22 cellular contexts compared by ENCODE assay signal in the genomic region with DNA sequence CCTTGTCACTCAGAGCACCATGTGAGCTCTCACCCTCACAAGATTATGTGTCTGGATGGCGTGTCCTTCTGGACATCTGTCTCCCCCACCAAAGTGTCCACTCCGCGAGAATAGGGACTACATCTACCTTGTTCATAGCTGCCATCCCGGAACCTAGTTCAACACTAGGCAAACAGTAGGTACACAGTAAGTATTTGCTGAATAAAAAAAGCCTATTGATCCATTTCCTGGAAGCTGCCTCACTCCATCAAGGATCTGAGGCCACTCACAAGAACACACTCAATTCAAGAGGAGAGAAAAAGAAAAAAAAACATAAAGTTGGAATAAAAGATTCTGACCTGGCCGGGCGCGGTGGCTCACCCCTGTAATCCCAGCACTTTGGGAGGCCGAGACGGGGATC. TPM values are rescaled to one million over a fixed set of nuclear protein-coding genes. Genes with fewer than 3 reads are reported as not detected.
DNase-seq lines count a peak whose midpoint lies in the region; ATAC-seq, FAIRE-seq and TF ChIP-seq lines count a peak whose summit lies in the region.
"Had no signal": no experiment of that assay in that cellular context is flagged by ENCODE, and none has a peak within 500 bp of the region (broad histone marks: within the 10 kb centered on the region; RNA-seq: fewer than 3 reads in every experiment).

No MANE protein-coding gene starts in this region.

- TF ChIP-seq RAD21 in liver (IDR thresholded peaks at IDR 0.05), result no peak

- no peak overlapping the region for H3K4me3 Mint-ChIP-seq in T-helper 17 cell
- H3K4me3 Mint-ChIP-seq: B cell; CD4-positive, alpha-beta T cell had no signal

- no peaks in the 10 kb centered on the region for H3K36me3 ChIP-seq in BLaER1 treated with 17β-estradiol and CSF1 and Interleukin-3, amounts not matched to agents 10 nM and 100 nM
- H3K36me3 ChIP-seq in liver (ENCODE audit: control insufficient read depth in 4 of 4, insufficient read depth in 3 of 4, low read depth in 1 of 4, low read length in 3 of 4), result no peaks in the 10 kb centered on the region
- no peaks in the 10 kb centered on the region for H3K36me3 ChIP-seq in neutrophil
- no peaks in the 10 kb centered on the region for H3K36me3 ChIP-seq in kidney (ENCODE audit: control insufficient read depth in 1 of 2, insufficient read depth in 2 of 2, low read length in 2 of 2)
- H3K36me3 ChIP-seq: HAP-1 had no signal

- H3K36me3 Mint-ChIP-seq in T-helper 17 cell (ENCODE audit: low read depth), result no peaks in the 10 kb centered on the region

- no peak for TF ChIP-seq CTCF in liver (IDR thresholded peaks at IDR 0.05; ENCODE audit: low read depth, low read length, missing input control)
- TF ChIP-seq CTCF in neutrophil (IDR thresholded peaks at IDR 0.05), result no peak
- TF ChIP-seq CTCF in kidney (IDR thresholded peaks at IDR 0.05; ENCODE audit: borderline replicate concordance, extremely low read depth, insufficient read depth), result no peak

- no peaks in the 10 kb centered on the region for H3K9me3 ChIP-seq in BLaER1 treated with 17β-estradiol and CSF1 and Interleukin-3, amounts not matched to agents 10 nM and 100 nM (replicated peaks in 1 of 11)
- no peaks in the 10 kb centered on the region for H3K9me3 ChIP-seq in T-helper 17 cell (ENCODE audit: control insufficient read depth, low read length, poor library complexity, severe bottlenecking)
- no peaks in the 10 kb centered on the region for H3K9me3 ChIP-seq in liver (ENCODE audit: control insufficient read depth in 4 of 4, low read length in 3 of 4)
- no peaks in the 10 kb centered on the region for H3K9me3 ChIP-seq in neutrophil
- H3K9me3 ChIP-seq in kidney (ENCODE audit: control insufficient read depth in 1 of 2, low read length in 2 of 2), result no peaks in the 10 kb centered on the region
- H3K9me3 ChIP-seq: Caco-2, HAP-1 had no signal

- peak overlapping the region in 8 of 11 experiments; percentile 13 to 73 (median 64); a peak in 12 of 22 replicates for H3K27ac ChIP-seq in BLaER1 treated with 17β-estradiol and CSF1 and Interleukin-3, amounts not matched to agents 10 nM and 100 nM
- H3K27ac ChIP-seq in liver (ENCODE audit: low read depth in 1 of 2, low read length in 2 of 2), result no peak overlapping the region
- H3K27ac ChIP-seq in neutrophil, result peak overlapping the region; percentile 66
- H3K27ac ChIP-seq in kidney (ENCODE audit: low read depth in 2 of 2, low read length in 2 of 2), result no peak overlapping the region
- H3K27ac ChIP-seq: GM23248 had no signal

- DNase-seq in T-helper 17 cell, result no peak
- DNase-seq in Ammon's horn (ENCODE audit: low spot score), result no peak
- no peak for DNase-seq in kidney
- DNase-seq: 8988T; C1 segment of cervical spinal cord; Caco-2; CD4-positive, alpha-beta T cell; GM23248 had no signal

- no peaks in the 10 kb centered on the region for H3K27me3 ChIP-seq in BLaER1 treated with 17β-estradiol and CSF1 and Interleukin-3, amounts not matched to agents 10 nM and 100 nM
- H3K27me3 ChIP-seq in liver (ENCODE audit: control insufficient read depth in 4 of 4, insufficient read depth in 4 of 4, low read length in 3 of 4) (no peaks in the 10 kb centered on the region), neutrophil (no peaks in the 10 kb centered on the region)

- intact Hi-C loops in kidney (cut with DNase I), result no loop called here

- WGBS in liver, result 79% methylated on average over 9 of the region's 9 CpGs

- peaks cover 33 to 68% (median 49%) of the 10 kb centered on the region in 10 experiments for H3K4me1 ChIP-seq in BLaER1 treated with 17β-estradiol and CSF1 and Interleukin-3, amounts not matched to agents 10 nM and 100 nM
- H3K4me1 ChIP-seq in liver (ENCODE audit: control insufficient read depth in 4 of 4, insufficient read depth in 4 of 4, low read length in 3 of 4) (peaks cover 13 to 40% (median 25%) of the 10 kb centered on the region in 4 donors), neutrophil (ENCODE audit: control insufficient read depth in 1 of 2, insufficient read depth in 1 of 2, low read depth in 1 of 2, low read length in 1 of 2) (peaks cover 53 to 58% of the 10 kb centered on the region in 2 experiments), kidney (ENCODE audit: control insufficient read depth in 1 of 2, insufficient read depth in 1 of 2, low read depth in 1 of 2, low read length in 2 of 2) (peaks cover 0 to 14% of the 10 kb centered on the region in 2 donors)
- H3K4me1 ChIP-seq: HAP-1 had no signal

- FAIRE-seq in kidney (lab: Jason Lieb, UNC), result no peak
- FAIRE-seq: D721Med, G401.6, GM12891, GM19239 had no signal

- H3K27ac Mint-ChIP-seq in T-helper 17 cell, result peak overlapping the region; percentile 59
- H3K27ac Mint-ChIP-seq: B cell; CD4-positive, alpha-beta T cell had no signal

- H3K4me1 Mint-ChIP-seq in T-helper 17 cell, result peaks cover 21% of the 10 kb centered on the region

- ATAC-seq in T-helper 17 cell (no peak), HG03196 (IDR thresholded peaks at IDR 0.05; ENCODE audit: unreplicated experiment) (no peak), HG02571 (IDR thresholded peaks at IDR 0.05; ENCODE audit: unreplicated experiment) (no peak)

- H4K20me1 ChIP-seq in BLaER1 treated with 17β-estradiol and CSF1 and Interleukin-3, amounts not matched to agents 10 nM and 100 nM, result no peaks in the 10 kb centered on the region

- H3K9ac ChIP-seq in BLaER1 treated with 17β-estradiol and CSF1 and Interleukin-3, amounts not matched to agents 10 nM and 100 nM, result peak overlapping the region in 2 of 11 experiments; percentile 15 to 32; a peak in 2 of 22 replicates
- H3K9ac ChIP-seq in liver (ENCODE audit: low read depth in 1 of 2, low read length in 2 of 2) (no peak overlapping the region), kidney (ENCODE audit: low read length in 2 of 2) (no peak overlapping the region)
- H3K9ac ChIP-seq: GM23248 had no signal

- H3K4me3 ChIP-seq in BLaER1 treated with 17β-estradiol and CSF1 and Interleukin-3, amounts not matched to agents 10 nM and 100 nM, result no peak overlapping the region
- peak overlapping the region in 1 of 3 donors; percentile 19 for H3K4me3 ChIP-seq in liver (ENCODE audit: low read depth in 1 of 3, low read length in 3 of 3)
- no peak overlapping the region for H3K4me3 ChIP-seq in neutrophil (ENCODE audit: low read depth in 1 of 2, low read length in 1 of 2)
- no peak overlapping the region for H3K4me3 ChIP-seq in kidney (ENCODE audit: low read length in 2 of 2)
- H3K4me3 ChIP-seq: GM23248, HAP-1 had no signal

- no peaks in the 10 kb centered on the region for H3K27me3 Mint-ChIP-seq in T-helper 17 cell
- H3K27me3 Mint-ChIP-seq: B cell; CD4-positive, alpha-beta T cell had no signal

- peak overlapping the region in 6 of 11 experiments; percentile 60 to 85 (median 76); a peak in 5 of 22 replicates for H3K4me2 ChIP-seq in BLaER1 treated with 17β-estradiol and CSF1 and Interleukin-3, amounts not matched to agents 10 nM and 100 nM

TF ChIP-seq in liver, 16 proteins besides CTCF, POLR2A, EP300 and RAD21:
- TF ChIP-seq SP1 (IDR thresholded peaks at IDR 0.05), result peak; percentile 54
- no peak for TF ChIP-seq FOXA2 (IDR thresholded peaks at IDR 0.05)
- TF ChIP-seq RXRA (IDR thresholded peaks at IDR 0.05), result peak in 1 of 2 donors; percentile 44
- TF ChIP-seq, protein P1, sequence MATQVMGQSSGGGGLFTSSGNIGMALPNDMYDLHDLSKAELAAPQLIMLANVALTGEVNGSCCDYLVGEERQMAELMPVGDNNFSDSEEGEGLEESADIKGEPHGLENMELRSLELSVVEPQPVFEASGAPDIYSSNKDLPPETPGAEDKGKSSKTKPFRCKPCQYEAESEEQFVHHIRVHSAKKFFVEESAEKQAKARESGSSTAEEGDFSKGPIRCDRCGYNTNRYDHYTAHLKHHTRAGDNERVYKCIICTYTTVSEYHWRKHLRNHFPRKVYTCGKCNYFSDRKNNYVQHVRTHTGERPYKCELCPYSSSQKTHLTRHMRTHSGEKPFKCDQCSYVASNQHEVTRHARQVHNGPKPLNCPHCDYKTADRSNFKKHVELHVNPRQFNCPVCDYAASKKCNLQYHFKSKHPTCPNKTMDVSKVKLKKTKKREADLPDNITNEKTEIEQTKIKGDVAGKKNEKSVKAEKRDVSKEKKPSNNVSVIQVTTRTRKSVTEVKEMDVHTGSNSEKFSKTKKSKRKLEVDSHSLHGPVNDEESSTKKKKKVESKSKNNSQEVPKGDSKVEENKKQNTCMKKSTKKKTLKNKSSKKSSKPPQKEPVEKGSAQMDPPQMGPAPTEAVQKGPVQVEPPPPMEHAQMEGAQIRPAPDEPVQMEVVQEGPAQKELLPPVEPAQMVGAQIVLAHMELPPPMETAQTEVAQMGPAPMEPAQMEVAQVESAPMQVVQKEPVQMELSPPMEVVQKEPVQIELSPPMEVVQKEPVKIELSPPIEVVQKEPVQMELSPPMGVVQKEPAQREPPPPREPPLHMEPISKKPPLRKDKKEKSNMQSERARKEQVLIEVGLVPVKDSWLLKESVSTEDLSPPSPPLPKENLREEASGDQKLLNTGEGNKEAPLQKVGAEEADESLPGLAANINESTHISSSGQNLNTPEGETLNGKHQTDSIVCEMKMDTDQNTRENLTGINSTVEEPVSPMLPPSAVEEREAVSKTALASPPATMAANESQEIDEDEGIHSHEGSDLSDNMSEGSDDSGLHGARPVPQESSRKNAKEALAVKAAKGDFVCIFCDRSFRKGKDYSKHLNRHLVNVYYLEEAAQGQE (IDR thresholded peaks at IDR 0.05), result peak; percentile 22
- no peak for TF ChIP-seq EGR1 (IDR thresholded peaks at IDR 0.05; ENCODE audit: low read depth in 2 of 2)
- peak in 1 of 2 donors; percentile 4 for TF ChIP-seq HNF4A (conservative IDR thresholded peaks at IDR 0.05)

RNA-seq across cellular contexts. Expression of a gene that starts 11.2 kb away (rescaled TPM):
- total RNA-seq in T-helper 17 cell (10 to 100 TPM; 14.4 to 15.6 TPM), liver (100 to 1,000 TPM in 1 of 2 donors, 10 to 100 TPM in 1; 32.3 to 129 TPM), kidney (42.8 TPM)
- polyA plus RNA-seq in liver (100 to 1,000 TPM; 145 to 421 TPM), kidney (ENCODE audit: insufficient read depth, low read depth, low replicate concordance) (77.2 TPM)

RNA-seq across cellular contexts. Expression of a gene that starts 32.5 kb away (rescaled TPM):
- total RNA-seq in T-helper 17 cell, result 1 to 10 TPM in 1 of 2 donors, under 1 TPM in 1; 0.47 to 1.4 TPM
- total RNA-seq in liver, result 10 to 100 TPM in 1 of 2 donors, 1 to 10 TPM in 1; 2.8 to 12.7 TPM
- 1 to 10 TPM; 1.4 to 6.8 TPM for polyA plus RNA-seq in liver
- total RNA-seq in kidney, result 2.2 TPM
- polyA plus RNA-seq in kidney (ENCODE audit: insufficient read depth, low read depth, low replicate concordance), result 2.5 TPM

RNA-seq across cellular contexts. Expression of a gene that starts 38.7 kb away (rescaled TPM):
- total RNA-seq in T-helper 17 cell (under 1 TPM in 1 of 2 donors, not detected in 1; 0.42 TPM), liver (not detected), kidney (0.94 TPM)
- polyA plus RNA-seq in liver (under 1 TPM in 1 of 2 donors, not detected in 1; 0.02 TPM), kidney (ENCODE audit: insufficient read depth, low read depth, low replicate concordance) (not detected)
- total RNA-seq: A673, Caco-2, GM23248, H4, HT-29 had no signal
- polyA plus RNA-seq: GM23248 had no signal

RNA-seq across cellular contexts. Expression of a gene that starts 52.2 kb away (rescaled TPM):
- 10 to 100 TPM; 44.8 to 48.2 TPM for total RNA-seq in T-helper 17 cell
- 10 to 100 TPM; 12.7 to 26.3 TPM for total RNA-seq in liver
- polyA plus RNA-seq in liver, result 10 to 100 TPM; 12.0 to 22.6 TPM
- 59.9 TPM for total RNA-seq in kidney
- polyA plus RNA-seq in kidney (ENCODE audit: insufficient read depth, low read depth, low replicate concordance), result 44.0 TPM

RNA-seq across cellular contexts. Expression of a gene that starts 58.8 kb away (rescaled TPM):
- 10 to 100 TPM; 43.9 to 58.0 TPM for total RNA-seq in T-helper 17 cell
- 1 to 10 TPM; 5.5 TPM for total RNA-seq in liver
- polyA plus RNA-seq in liver, result 1 to 10 TPM; 2.8 to 3.8 TPM
- total RNA-seq in kidney, result 32.5 TPM
- polyA plus RNA-seq in kidney (ENCODE audit: insufficient read depth, low read depth, low replicate concordance), result 23.2 TPM

Comparison
In these comparisons a context has a peak if more than half of its experiments do, and no peak if none do; other contexts are left out.
1. H3K27ac ChIP-seq: peak in BLaER1 treated with 17β-estradiol and CSF1 and Interleukin-3, amounts not matched to agents 10 nM and 100 nM (8 of 11) and neutrophil (single experiment); none in liver (0 of 2) and kidney (0 of 2).